ENCODE assay signal across 22 cellular contexts in the genomic region with DNA sequence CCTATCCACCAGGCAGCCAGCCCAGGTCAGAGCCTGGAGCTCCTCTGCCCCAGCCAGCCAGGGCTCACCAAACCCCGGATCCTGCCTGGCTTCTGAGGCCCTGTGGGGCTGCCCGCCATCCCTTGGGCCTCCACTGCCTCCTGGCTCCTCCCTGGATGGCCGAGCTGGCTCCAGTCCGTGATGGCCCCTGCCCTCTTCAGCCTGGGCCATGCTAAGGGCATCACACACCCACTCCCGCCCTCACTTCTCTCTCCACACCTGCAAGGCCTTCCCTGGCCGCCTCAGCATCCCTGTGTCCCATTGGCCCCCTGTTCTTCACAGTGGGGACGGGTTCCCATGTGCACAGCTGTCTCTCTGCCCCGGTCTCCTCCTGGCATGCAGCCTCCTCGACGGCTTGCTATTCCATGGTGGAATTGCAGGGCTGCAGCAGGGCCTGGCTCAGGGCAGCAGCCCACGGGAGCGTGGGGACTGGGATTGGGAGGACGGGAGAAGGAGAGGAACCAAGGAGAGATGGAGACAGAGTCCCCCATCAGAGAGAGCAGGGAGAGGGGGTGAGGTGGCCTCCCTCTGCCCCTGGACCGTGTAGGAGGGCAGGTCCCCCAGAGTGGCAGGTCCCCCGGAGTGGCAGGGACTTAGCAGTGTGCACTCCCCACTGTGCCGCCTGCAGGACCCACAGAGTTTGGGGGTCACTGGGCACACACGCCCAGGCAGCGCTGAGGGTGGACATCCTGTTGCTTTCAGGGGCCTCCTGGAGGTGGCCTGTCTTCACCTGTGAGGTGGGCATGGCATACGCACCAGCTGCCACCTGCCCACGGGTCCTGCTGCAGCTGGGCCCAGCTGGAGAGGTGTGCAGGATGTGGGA. TPM values are rescaled to one million over a fixed set of nuclear protein-coding genes. Genes with fewer than 3 reads are reported as not detected.
DNase-seq lines count a peak whose midpoint lies in the region; ATAC-seq and TF ChIP-seq lines count a peak whose summit lies in the region.
"Had no signal": no experiment of that assay in that cellular context is flagged by ENCODE, and none has a peak within 500 bp of the region (broad histone marks: within the 10 kb centered on the region; RNA-seq: fewer than 3 reads in every experiment).

No MANE protein-coding gene starts in this region.

- peaks cover 8 to 11% of the 10 kb centered on the region in 2 donors for H3K9me3 Mint-ChIP-seq in stimulated activated naive CD8-positive, alpha-beta T cell treated with anti-CD3 and anti-CD28 coated beads, Interleukin-15, amount 100 ng/mL, for 72 hours
- peaks cover 5% of the 10 kb centered on the region for H3K9me3 Mint-ChIP-seq in endodermal cell
- H3K9me3 Mint-ChIP-seq in neural crest cell: peaks cover 7% of the 10 kb centered on the region

- H2AFZ ChIP-seq in smooth muscle cell (ENCODE audit: low read depth): no peak overlapping the region
- H2AFZ ChIP-seq: PC-9 had no signal

- H3K27me3 Mint-ChIP-seq in stimulated activated naive CD8-positive, alpha-beta T cell treated with anti-CD3 and anti-CD28 coated beads, Interleukin-15, amount 100 ng/mL, for 72 hours: peaks cover 35% of the 10 kb centered on the region
- H3K27me3 Mint-ChIP-seq in endodermal cell (ENCODE audit: insufficient read depth): no peaks in the 10 kb centered on the region
- H3K27me3 Mint-ChIP-seq in neural crest cell (ENCODE audit: low read depth): no peaks in the 10 kb centered on the region

- H3K4me2 ChIP-seq in smooth muscle cell: no peak overlapping the region
- H3K4me2 ChIP-seq: PC-9 had no signal

- H3K27me3 ChIP-seq in endodermal cell (ENCODE audit: control insufficient read depth, insufficient read depth, low read length, poor library complexity, severe bottlenecking) (no peaks in the 10 kb centered on the region), smooth muscle cell (ENCODE audit: low read depth) (no peaks in the 10 kb centered on the region)

- DNase-seq in stimulated activated naive CD8-positive, alpha-beta T cell treated with anti-CD3 and anti-CD28 coated beads, Interleukin-15, Interleukin-2, amounts not matched to agents 100 U/mL and 50 U/mL, for 24 hours: peak; percentile 2
- no peak for DNase-seq in stimulated activated naive CD8-positive, alpha-beta T cell treated with anti-CD3 and anti-CD28 coated beads, Interleukin-15, amount 100 ng/mL, for 72 hours
- peak; percentile 38 for DNase-seq in endodermal cell
- DNase-seq in neural crest cell (ENCODE audit: low read depth, low spot score): no peak
- no peak for DNase-seq in kidney glomerular epithelial cell (lab: John Stamatoyannopoulos, UW)
- no peak for DNase-seq in smooth muscle cell (lab: John Stamatoyannopoulos, UW; ENCODE audit: unreplicated experiment)
- DNase-seq: AML-193, amniotic stem cell, cerebellar nuclear complex, DMS79, KG1, NCI-H1105, PC-9, substantia nigra had no signal

- H3K4me3 Mint-ChIP-seq in stimulated activated naive CD8-positive, alpha-beta T cell treated with anti-CD3 and anti-CD28 coated beads, Interleukin-15, amount 100 ng/mL, for 72 hours: no peak overlapping the region
- H3K4me3 Mint-ChIP-seq in endodermal cell (no peak overlapping the region), neural crest cell (no peak overlapping the region)
- H3K4me3 Mint-ChIP-seq: activated T-helper 1 cell treated with anti-CD3 and anti-CD28 coated beads, Interleukin-12 subunit alpha, Interleukin-12 subunit beta, Interleukin-2, Interleukin-4 antibody, amounts not matched to agents 30 ng/mL and 10 ng/mL and 1 ng/mL, durations not matched to agents 14 hours and 24 hours and 36 hours had no signal

- TF ChIP-seq CTCF in endodermal cell (conservative IDR thresholded peaks at IDR 0.05) (no peak), neural crest cell (conservative IDR thresholded peaks at IDR 0.05) (no peak), smooth muscle cell (IDR thresholded peaks at IDR 0.05; ENCODE audit: borderline replicate concordance, insufficient read depth, poor library complexity, severe bottlenecking) (no peak)

- H3K4me3 ChIP-seq in endodermal cell (ENCODE audit: low read length): no peak overlapping the region
- H3K4me3 ChIP-seq in smooth muscle cell: no peak overlapping the region
- H3K4me3 ChIP-seq: left lung, PC-9, psoas muscle had no signal

- H3K4me1 ChIP-seq in endodermal cell (ENCODE audit: control insufficient read depth, insufficient read depth, low read length) (no peaks in the 10 kb centered on the region), smooth muscle cell (ENCODE audit: low read depth) (no peaks in the 10 kb centered on the region)

- H3K9ac ChIP-seq in endodermal cell (ENCODE audit: extremely low read depth, low read length, poor library complexity, severe bottlenecking): no peak overlapping the region
- no peak overlapping the region for H3K9ac ChIP-seq in smooth muscle cell (ENCODE audit: low read depth)

- H4K20me1 ChIP-seq in smooth muscle cell (ENCODE audit: low read depth): no peaks in the 10 kb centered on the region

- no peaks in the 10 kb centered on the region for H3K9me3 ChIP-seq in endodermal cell (ENCODE audit: control insufficient read depth, low read length)
- no peaks in the 10 kb centered on the region for H3K9me3 ChIP-seq in smooth muscle cell (replicated peaks; ENCODE audit: low read depth)
- H3K9me3 ChIP-seq: left lung, psoas muscle had no signal

- H3K36me3 Mint-ChIP-seq in endodermal cell (ENCODE audit: low read depth) (no peaks in the 10 kb centered on the region), neural crest cell (ENCODE audit: low read depth) (peaks cover 4% of the 10 kb centered on the region)

- H3K27ac ChIP-seq in endodermal cell (ENCODE audit: low read depth, low read length) (no peak overlapping the region), smooth muscle cell (ENCODE audit: low read depth) (no peak overlapping the region)
- H3K27ac ChIP-seq: HL-60, left lung, PC-9, psoas muscle had no signal

- H3K27ac Mint-ChIP-seq in stimulated activated naive CD8-positive, alpha-beta T cell treated with anti-CD3 and anti-CD28 coated beads, Interleukin-15, amount 100 ng/mL, for 72 hours: no peak overlapping the region
- H3K27ac Mint-ChIP-seq in endodermal cell (no peak overlapping the region), neural crest cell (ENCODE audit: unreplicated experiment) (peak overlapping the region; percentile 71)
- H3K27ac Mint-ChIP-seq: activated T-helper 1 cell treated with anti-CD3 and anti-CD28 coated beads, Interleukin-12 subunit alpha, Interleukin-12 subunit beta, Interleukin-2, Interleukin-4 antibody, amounts not matched to agents 30 ng/mL and 10 ng/mL and 1 ng/mL, durations not matched to agents 14 hours and 24 hours and 36 hours had no signal

- no peak for ATAC-seq in stimulated activated naive CD8-positive, alpha-beta T cell treated with anti-CD3 and anti-CD28 coated beads, Interleukin-15, Interleukin-2, amounts not matched to agents 100 U/mL and 50 U/mL, for 24 hours
- no peak for ATAC-seq in stimulated activated naive CD8-positive, alpha-beta T cell treated with anti-CD3 and anti-CD28 coated beads, Interleukin-15, amount 100 ng/mL, for 72 hours
- ATAC-seq in HG03196 (IDR thresholded peaks at IDR 0.05; ENCODE audit: unreplicated experiment): no peak
- no peak for ATAC-seq in HG02623 (IDR thresholded peaks at IDR 0.05; ENCODE audit: unreplicated experiment)
- ATAC-seq: left lung, psoas muscle, SK-N-SH treated with all-trans-retinoic acid at 6 μM for 48 hours had no signal

- H3F3A ChIP-seq in smooth muscle cell (ENCODE audit: low read depth): no peaks in the 10 kb centered on the region

- H3K4me1 Mint-ChIP-seq in stimulated activated naive CD8-positive, alpha-beta T cell treated with anti-CD3 and anti-CD28 coated beads, Interleukin-15, amount 100 ng/mL, for 72 hours: peaks cover 42% of the 10 kb centered on the region
- H3K4me1 Mint-ChIP-seq in endodermal cell: no peaks in the 10 kb centered on the region
- peaks cover 14% of the 10 kb centered on the region for H3K4me1 Mint-ChIP-seq in neural crest cell

- WGBS in endodermal cell (ENCODE audit: insufficient coverage in 1 of 2, insufficient read length in 1 of 2), 2 experiments: 86 to 90% methylated on average over 16 to 20 of the region's 20 CpGs
- 90% methylated on average over 20 of the region's 20 CpGs for WGBS in smooth muscle cell (ENCODE audit: low lambda C conversion rate)

- H3K79me2 ChIP-seq in smooth muscle cell (ENCODE audit: low read depth): no peaks in the 10 kb centered on the region

- H3K36me3 ChIP-seq in endodermal cell (ENCODE audit: control insufficient read depth, insufficient read depth, low read length) (no peaks in the 10 kb centered on the region), smooth muscle cell (ENCODE audit: low read depth) (no peaks in the 10 kb centered on the region)
- H3K36me3 ChIP-seq: left lung had no signal

RNA-seq across cellular contexts. Expression of gene RNU6ATAC, which starts 16.7 kb away (rescaled TPM):
- total RNA-seq in endodermal cell: 100 to 1,000 TPM; 115 to 156 TPM
- polyA plus RNA-seq in endodermal cell (2013, experiment 1 of 2): 17,848 TPM
- polyA plus RNA-seq in endodermal cell (2013, experiment 2 of 2): 19,941 TPM
- 71.3 and 108 TPM in 2 replicates for total RNA-seq in neural crest cell
- not detected in 2 replicates for total RNA-seq in smooth muscle cell
- polyA plus RNA-seq in smooth muscle cell: not detected in 2 replicates
- total RNA-seq: myocyte had no signal
- polyA plus RNA-seq: psoas muscle had no signal

RNA-seq across cellular contexts. Expression of gene WDR5, which starts 45.1 kb away (rescaled TPM):
- 10 to 100 TPM; 53.8 to 57.2 TPM for total RNA-seq in endodermal cell
- polyA plus RNA-seq in endodermal cell (2013, experiment 1 of 2): 41.9 TPM
- polyA plus RNA-seq in endodermal cell (2013, experiment 2 of 2): 36.8 TPM
- total RNA-seq in neural crest cell: 67.2 and 68.2 TPM in 2 replicates
- 8.9 and 9.8 TPM in 2 replicates for total RNA-seq in smooth muscle cell
- polyA plus RNA-seq in smooth muscle cell: 15.7 and 16.3 TPM in 2 replicates

Comparison
In these comparisons a context has a peak if more than half of its experiments do, and no peak if none do; other contexts are left out.
1. DNase-seq: peak in stimulated activated naive CD8-positive, alpha-beta T cell treated with anti-CD3 and anti-CD28 coated beads, Interleukin-15, Interleukin-2, amounts not matched to agents 100 U/mL and 50 U/mL, for 24 hours (single experiment) and endodermal cell (single experiment); none in stimulated activated naive CD8-positive, alpha-beta T cell treated with anti-CD3 and anti-CD28 coated beads, Interleukin-15, amount 100 ng/mL, for 72 hours (0 of 2), neural crest cell (single experiment), kidney glomerular epithelial cell (single experiment) and smooth muscle cell (single experiment).
2. RNA of gene RNU6ATAC, which starts 16.7 kb away (total RNA-seq): 115 to 156 TPM in endodermal cell and 71.3 to 108 TPM in neural crest cell; not detected in smooth muscle cell; every median in the first group is over 10 times any median in the second.